Comparison of ENCODE assay signal across 18 cellular contexts in the genomic region with DNA sequence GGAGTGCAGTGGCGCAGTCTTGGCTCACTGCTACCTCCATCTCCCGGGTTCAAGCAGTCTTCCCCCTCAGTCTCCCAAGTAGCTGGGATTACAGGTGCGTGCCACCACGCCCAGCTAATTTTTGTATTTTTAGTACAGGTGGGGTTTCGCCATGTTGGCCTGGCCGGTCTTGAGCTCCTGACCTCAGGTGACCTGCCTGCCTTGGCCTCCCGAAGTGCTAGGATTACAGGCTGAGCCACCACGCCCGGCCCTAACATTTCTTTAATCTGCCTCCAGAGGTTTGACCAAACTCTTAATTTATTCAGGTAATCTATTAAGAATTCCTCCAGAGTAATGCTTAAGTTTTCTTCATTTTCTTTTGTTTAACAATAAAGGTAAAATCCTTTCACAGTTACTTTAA.
A peak's percentile ranks its signal among the peaks of the same experiment; 100 is the strongest.
DNase-seq lines count a peak whose midpoint lies in the region; ATAC-seq, FAIRE-seq and TF ChIP-seq lines count a peak whose summit lies in the region.
"Had no signal": no experiment of that assay in that cellular context is flagged by ENCODE, and none has a peak within 500 bp of the region (broad histone marks: within the 10 kb centered on the region; RNA-seq: fewer than 3 reads in every experiment).

No MANE protein-coding gene starts in this region.

- H3K4me3 Mint-ChIP-seq in CD14-positive monocyte (no peak overlapping the region), mesothelial cell of epicardium (no peak overlapping the region)
- H3K4me3 Mint-ChIP-seq: CD4-positive, CD25-positive, alpha-beta regulatory T cell; IgD-negative memory B cell had no signal

- intact Hi-C loops in CD14-positive monocyte (cut with micrococcal nuclease), result no loop called here
- intact Hi-C loops in IMR-90 (cut with micrococcal nuclease), result no loop called here
- intact Hi-C loops in K562 (cut with micrococcal nuclease), result no loop called here

- no peak overlapping the region for H3K56ac ChIP-seq in IMR-90 (ENCODE audit: extremely low read depth, insufficient read depth, low read length)

- peaks cover 6% of the 10 kb centered on the region in 2 donors for H3K36me3 Mint-ChIP-seq in CD14-positive monocyte
- H3K36me3 Mint-ChIP-seq in mesothelial cell of epicardium, result peaks cover 7% of the 10 kb centered on the region

- peak overlapping the region; percentile 30; the same call in 1 of the 2 replicates for H2BK120ac ChIP-seq in IMR-90 (ENCODE audit: low read depth, low read length)

- FAIRE-seq in K562 (lab: Jason Lieb, UNC), result no peak

- H3K4me1 ChIP-seq in IMR-90 (ENCODE audit: control insufficient read depth, insufficient read depth, low read length) (peaks cover 12% of the 10 kb centered on the region), K562 (replicated peaks in 1 of 2; ENCODE audit: control insufficient read depth in 2 of 2, insufficient read depth in 2 of 2, low read length in 2 of 2) (peaks cover 0 to 3% of the 10 kb centered on the region in 2 experiments; a peak in 2 of 5 replicates)

- H3K4me1 Mint-ChIP-seq in CD14-positive monocyte, result peaks cover 66% of the 10 kb centered on the region
- peaks cover 21% of the 10 kb centered on the region for H3K4me1 Mint-ChIP-seq in mesothelial cell of epicardium

- H3K36me3 ChIP-seq in IMR-90 (ENCODE audit: control insufficient read depth, insufficient read depth, low read length) (0 out of 2 replicates have a peak, but pooled peaks cover 1% of the 10 kb centered on the region), K562 (ENCODE audit: control insufficient read depth, insufficient read depth, low read length) (no peaks in the 10 kb centered on the region)
- H3K36me3 ChIP-seq: Peyer's patch had no signal

- in situ Hi-C loops in IMR-90 (cut with MboI; ENCODE audit: low sequenced_read_pairs) (no loop called here), K562 (cut with MboI) (no loop called here)

- TF ChIP-seq RAD21 in IMR-90 (IDR thresholded peaks at IDR 0.05; ENCODE audit: low read length), result no peak
- no peak for TF ChIP-seq RAD21 in K562 (CRISPR knock-in tag; conservative IDR thresholded peaks at IDR 0.05 in 1 of 2, IDR thresholded peaks at IDR 0.05 in 1 of 2)

- 0 out of 4 replicates have a peak overlapping the region, but pooled peaks of 1 of the 2 experiments have one; percentile 21 for H4K8ac ChIP-seq in IMR-90 (ENCODE audit: low read depth in 2 of 2, low read length in 2 of 2)

- BruUV-seq in IMR-90 (replicated peaks; lab: Mats Ljungman, UMichigan) (no TSS peak), K562 (replicated peaks; lab: Mats Ljungman, UMichigan) (no TSS peak)

- POLR2A ChIA-PET in IMR-90 (lab: Charles Lee; ENCODE audit: unreplicated experiment) (no interaction called here), K562 (lab: Yijun Ruan, JAX) (interaction anchor here (1.2 kb wide), 1 partner anchor 13 kb away, joined by 3 read pairs; no protein-coding TSS in a partner anchor)

- H3K4me2 ChIP-seq in IMR-90 (ENCODE audit: low read depth, low read length) (no peak overlapping the region), K562 (ENCODE audit: insufficient read depth, low read length) (no peak overlapping the region)

- no peaks in the 10 kb centered on the region for H3K79me2 ChIP-seq in K562 (ENCODE audit: control insufficient read depth, insufficient read depth, low read length)

- H4K5ac ChIP-seq in IMR-90 (ENCODE audit: low read depth, low read length), result no peak overlapping the region

- no peak for TF ChIP-seq EP300 in K562 (IDR thresholded peaks at IDR 0.05; ENCODE audit: low read length)

- H3K9ac ChIP-seq in IMR-90 (ENCODE audit: low read depth, low read length), result no peak overlapping the region
- H3K9ac ChIP-seq in K562 (ENCODE audit: insufficient read depth in 1 of 2, low read depth in 2 of 2, low read length in 2 of 2), result no peak overlapping the region

- H4K20me1 ChIP-seq in IMR-90 (ENCODE audit: insufficient read depth, low read length), result no peaks in the 10 kb centered on the region
- H4K20me1 ChIP-seq in K562 (replicated peaks; ENCODE audit: control insufficient read depth, insufficient read depth, low read length), result no peaks in the 10 kb centered on the region

- H3K14ac ChIP-seq in IMR-90 (replicated peaks; ENCODE audit: low read depth, low read length), result no peak overlapping the region

- H3K4me3 ChIP-seq in IMR-90 (ENCODE audit: insufficient read depth, low read depth, low read length) (no peak overlapping the region), K562 (no peak overlapping the region)
- H3K4me3 ChIP-seq: Peyer's patch had no signal

- TF ChIP-seq POLR2A in IMR-90 (IDR thresholded peaks at IDR 0.05; ENCODE audit: low read depth, low read length) (no peak), K562 (conservative IDR thresholded peaks at IDR 0.05) (no peak)

- peak overlapping the region; percentile 58; the same call in 1 of the 2 replicates for H3K4ac ChIP-seq in IMR-90 (ENCODE audit: low read depth, low read length)

- peak overlapping the region; percentile 45; the same call in 1 of the 3 replicates for H2BK15ac ChIP-seq in IMR-90 (ENCODE audit: low read depth, low read length)

- DNase-seq in CD14-positive monocyte (ENCODE audit: low spot score), result no peak
- no peak for DNase-seq in IMR-90
- no peak for DNase-seq in K562 (ENCODE audit: extremely low read depth in 1 of 4, low spot score in 3 of 4)
- DNase-seq in mesothelial cell of epicardium (ENCODE audit: low spot score in 2 of 2, unreplicated experiment in 2 of 2), result no peak
- DNase-seq in NCI-H1694 (lab: John Stamatoyannopoulos, UW), result no peak
- no peak for DNase-seq in NCI-H2107 treated with DMSO at 0.1 percent for 48 hours (lab: John Stamatoyannopoulos, UW; ENCODE audit: unreplicated experiment)
- DNase-seq in OCI-M2 (lab: John Stamatoyannopoulos, UW; ENCODE audit: unreplicated experiment), result no peak
- DNase-seq: ACHN; Caco-2; CD4-positive, CD25-positive, alpha-beta regulatory T cell; H7; NCI-H1930; NCI-H2171; NCI-H446 treated with DMSO at 0.1 percent for 48 hours; NCI-H748 treated with DMSO at 0.1 percent for 48 hours; Peyer's patch; SIG-M5 had no signal

- no peak overlapping the region for H3K18ac ChIP-seq in IMR-90 (ENCODE audit: low read depth, low read length)

- H2BK5ac ChIP-seq in IMR-90 (ENCODE audit: low read depth, low read length, poor library complexity, severe bottlenecking), result peak overlapping the region; percentile 52

- H3K27me3 ChIP-seq in IMR-90 (ENCODE audit: control insufficient read depth, insufficient read depth, low read length) (no peaks in the 10 kb centered on the region), K562 (ENCODE audit: control insufficient read depth in 2 of 2, insufficient read depth in 2 of 2, low read length in 2 of 2) (no peaks in the 10 kb centered on the region)
- H3K27me3 ChIP-seq: Peyer's patch had no signal

- WGBS in IMR-90 (ENCODE audit: extremely low coverage in 2 of 2, insufficient read length in 1 of 2), 2 experiments, result 100% methylated on average over 3 of the region's 9 CpGs; no CpG with 5 or more reads in 1 of the 2 experiments
- WGBS in K562 (ENCODE audit: insufficient coverage, low coverage, missing lambda C conversion rate), result 44% methylated on average over 8 of the region's 9 CpGs

- CTCF ChIA-PET in IMR-90 (lab: Yijun Ruan, JAX) (no interaction called here), K562 (lab: Yijun Ruan, JAX; ENCODE audit: low intra/inter-chr PET ratio) (no interaction called here)

- H3K9me3 ChIP-seq in IMR-90 (ENCODE audit: control insufficient read depth, insufficient read depth, low read length), result no peaks in the 10 kb centered on the region
- H3K9me3 ChIP-seq in K562 (replicated peaks; ENCODE audit: control insufficient read depth, insufficient read depth, low read depth, low read length), result no peaks in the 10 kb centered on the region
- H3K9me3 ChIP-seq: Caco-2, Peyer's patch had no signal

- no peak overlapping the region for H2BK20ac ChIP-seq in IMR-90 (ENCODE audit: low read depth, low read length)

- no peak overlapping the region for H2AK9ac ChIP-seq in IMR-90 (replicated peaks; ENCODE audit: low read depth, low read length, poor library complexity)

- H3K27me3 Mint-ChIP-seq in CD14-positive monocyte (ENCODE audit: low read depth in 3 of 3) (peaks cover 0 to 1% (median 0%) of the 10 kb centered on the region in 3 donors), mesothelial cell of epicardium (ENCODE audit: low read depth) (no peaks in the 10 kb centered on the region)
- H3K27me3 Mint-ChIP-seq: CD4-positive, CD25-positive, alpha-beta regulatory T cell; IgD-negative memory B cell had no signal

- TF ChIP-seq CTCF in CD14-positive monocyte (IDR thresholded peaks at IDR 0.05), result no peak
- no peak for TF ChIP-seq CTCF in IMR-90 (conservative IDR thresholded peaks at IDR 0.05; ENCODE audit: low read depth, low read length)
- no peak for TF ChIP-seq CTCF in K562 (IDR thresholded peaks at IDR 0.05 in 2 of 3, conservative IDR thresholded peaks at IDR 0.05 in 1 of 3; ENCODE audit: insufficient read depth in 2 of 3, low read depth in 1 of 3, low read length in 3 of 3)
- no peak for TF ChIP-seq CTCF in mesothelial cell of epicardium (IDR thresholded peaks at IDR 0.05; ENCODE audit: unreplicated experiment)

- peak overlapping the region in 4 of 7 donors; percentile 10 to 87 (median 64) for H3K27ac Mint-ChIP-seq in CD14-positive monocyte
- H3K27ac Mint-ChIP-seq in mesothelial cell of epicardium, result peak overlapping the region; percentile 11
- H3K27ac Mint-ChIP-seq: CD4-positive, CD25-positive, alpha-beta regulatory T cell; IgD-negative memory B cell had no signal

- no peak overlapping the region for H3K23ac ChIP-seq in IMR-90 (ENCODE audit: low read depth, low read length)

- H4K91ac ChIP-seq in IMR-90 (ENCODE audit: insufficient read depth, low read depth, low read length), result peak overlapping the region; percentile 53; the same call in 1 of the 2 replicates

- dilution Hi-C loops in IMR-90 (cut with HindIII; ENCODE audit: low sequenced_read_pairs, unreplicated experiment), result no loop called here

- H3K79me1 ChIP-seq in IMR-90 (ENCODE audit: low read depth in 1 of 2, low read length in 2 of 2), result peaks cover 15 to 48% of the 10 kb centered on the region in 2 experiments; a peak in 3 of 4 replicates

- ATAC-seq in IMR-90 (ENCODE audit: low read depth) (no peak), K562 (peak; percentile 55)

- H3K9me3 Mint-ChIP-seq in CD14-positive monocyte (peaks cover 0 to 2% (median 0%) of the 10 kb centered on the region in 7 donors), mesothelial cell of epicardium (peaks cover 6% of the 10 kb centered on the region)

- H2AFZ ChIP-seq in IMR-90 (replicated peaks; ENCODE audit: low read length, poor library complexity) (no peak overlapping the region), K562 (ENCODE audit: low read depth, low read length) (no peak overlapping the region)

- H2AK5ac ChIP-seq in IMR-90 (ENCODE audit: low read depth, low read length), result peak overlapping the region; percentile 49; the same call in 1 of the 2 replicates

- H3K9me1 ChIP-seq in IMR-90 (ENCODE audit: insufficient read depth, low read length) (no peaks in the 10 kb centered on the region; the same call in 1 of the 2 replicates), K562 (ENCODE audit: control insufficient read depth, insufficient read depth, low read length) (no peaks in the 10 kb centered on the region)

- peak overlapping the region; percentile 84 for H3K27ac ChIP-seq in IMR-90 (ENCODE audit: insufficient read depth, low read length)
- no peak overlapping the region for H3K27ac ChIP-seq in K562 (ENCODE audit: extremely low read depth, low read depth, low read length)
- H3K27ac ChIP-seq: Peyer's patch had no signal

TF ChIP-seq in K562, 482 proteins besides CTCF, POLR2A, EP300 and RAD21 (continues in another document):
- TF ChIP-seq CAMTA2 (CRISPR knock-in tag; conservative IDR thresholded peaks at IDR 0.05), result no peak
